Comparison of ENCODE assay signal across 34 cellular contexts in the genomic region with DNA sequence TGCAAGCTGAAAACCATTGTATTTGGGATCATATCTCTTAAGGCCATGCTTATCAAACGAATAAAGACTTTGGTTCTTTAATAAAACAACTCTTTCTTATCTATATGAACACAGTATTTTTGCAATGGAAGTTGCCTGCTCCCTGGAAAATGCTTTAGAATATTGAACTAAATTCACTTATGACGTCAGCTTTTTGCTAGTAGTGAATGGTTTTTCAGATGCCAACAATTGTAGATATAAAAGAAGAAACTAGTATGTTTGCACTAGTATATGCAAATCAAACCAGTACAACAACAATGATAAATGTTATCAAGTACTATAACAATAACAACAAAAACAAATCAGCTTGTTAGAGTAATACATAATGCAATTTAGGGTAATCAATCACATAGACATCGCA.
"Had no signal": no experiment of that assay in that cellular context is flagged by ENCODE, and none has a peak within 500 bp of the region (broad histone marks: within the 10 kb centered on the region; RNA-seq: fewer than 3 reads in every experiment).

No MANE protein-coding gene starts in this region.

- H3K27ac ChIP-seq: adrenal gland, ascending aorta, body of pancreas, brain microvascular endothelial cell, breast epithelium, cardiac muscle cell had no signal

- H3K27me3 ChIP-seq: adrenal gland, ascending aorta, body of pancreas, brain microvascular endothelial cell, cardiac muscle cell had no signal

- FAIRE-seq: astrocyte, bronchial epithelial cell had no signal

- H3K9me3 ChIP-seq: adrenal gland, ascending aorta, body of pancreas, breast epithelium had no signal

- DNase-seq: activated effector memory CD4-positive, alpha-beta T cell treated with anti-CD3 and anti-CD28 coated beads, Interleukin-2, amount 50 U/mL, for 16 hours; activated effector memory CD4-positive, alpha-beta T cell treated with Interleukin-2 at 50 U/mL for 16 hours; activated gamma-delta T cell; activated gamma-delta T cell treated with Interleukin-2 at 50 U/mL for 16 hours; activated naive CD4-positive, alpha-beta T cell; activated naive CD4-positive, alpha-beta T cell treated with anti-CD3 and anti-CD28 coated beads for 36 hours; activated naive CD4-positive, alpha-beta T cell treated with anti-CD3 and anti-CD28 coated beads, Interleukin-2, amount 10 ng/mL, durations not matched to agents 7 days and 5 days; activated naive CD4-positive, alpha-beta T cell treated with anti-CD3 and anti-CD28 coated beads, Interleukin-2, amount 50 U/mL, for 16 hours; activated naive CD4-positive, alpha-beta T cell treated with Interleukin-2 at 50 U/mL for 16 hours; activated naive CD8-positive, alpha-beta T cell treated with anti-CD3 and anti-CD28 coated beads for 36 hours; activated naive CD8-positive, alpha-beta T cell treated with anti-CD3 and anti-CD28 coated beads, Interleukin-2, amount 10 ng/mL, durations not matched to agents 7 days and 5 days; activated naive CD8-positive, alpha-beta T cell treated with anti-CD3 and anti-CD28 coated beads, Interleukin-2, amount 50 U/mL, for 24 hours; activated T-cell treated with anti-CD3 and anti-CD28 coated beads, Interleukin-2, amount 50 U/mL, for 1 hour; activated T-cell treated with anti-CD3 and anti-CD28 coated beads, Interleukin-2, amount 50 U/mL, for 24 hours; activated T-cell treated with anti-CD3 and anti-CD28 coated beads, Interleukin-2, amount 50 U/mL, for 4 hours; activated T-cell treated with anti-CD3 and anti-CD28 coated beads, Interleukin-2, amount 50 U/mL, for 48 hours; activated T-cell treated with anti-CD3 and anti-CD28 coated beads, Interleukin-2, amount 50 U/mL, for 72 hours; adrenal gland; amniotic stem cell; amygdala; anterior cingulate cortex; aorta; body of pancreas; brain microvascular endothelial cell; caudate nucleus; central memory CD4-positive, alpha-beta T cell; cerebellar nuclear complex had no signal

- ATAC-seq: activated naive CD4-positive, alpha-beta T cell treated with anti-CD3 and anti-CD28 coated beads, Interleukin-2, amount 50 U/mL, for 72 hours; activated naive CD8-positive, alpha-beta T cell treated with anti-CD3 and anti-CD28 coated beads, Interleukin-2, amount 50 U/mL, for 24 hours; activated T-cell treated with anti-CD3 and anti-CD28 coated beads, Interleukin-2, amount 50 U/mL, for 4 hours; activated T-cell treated with anti-CD3 and anti-CD28 coated beads, Interleukin-2, amount 50 U/mL, for 72 hours; activated T-helper 17 cell treated with anti-CD3 and anti-CD28 coated beads, Interleukin-2, amount 50 U/mL, for 72 hours; body of pancreas had no signal

- H3K4me3 ChIP-seq: adrenal gland, ascending aorta, body of pancreas, breast epithelium, cardiac muscle cell had no signal

- H3K36me3 ChIP-seq: adrenal gland, ascending aorta, brain microvascular endothelial cell, breast epithelium, cardiac muscle cell had no signal

- H3K4me1 ChIP-seq: adrenal gland, ascending aorta, body of pancreas, breast epithelium had no signal
